Comparison of ENCODE assay signal across 18 cellular contexts in the genomic region with DNA sequence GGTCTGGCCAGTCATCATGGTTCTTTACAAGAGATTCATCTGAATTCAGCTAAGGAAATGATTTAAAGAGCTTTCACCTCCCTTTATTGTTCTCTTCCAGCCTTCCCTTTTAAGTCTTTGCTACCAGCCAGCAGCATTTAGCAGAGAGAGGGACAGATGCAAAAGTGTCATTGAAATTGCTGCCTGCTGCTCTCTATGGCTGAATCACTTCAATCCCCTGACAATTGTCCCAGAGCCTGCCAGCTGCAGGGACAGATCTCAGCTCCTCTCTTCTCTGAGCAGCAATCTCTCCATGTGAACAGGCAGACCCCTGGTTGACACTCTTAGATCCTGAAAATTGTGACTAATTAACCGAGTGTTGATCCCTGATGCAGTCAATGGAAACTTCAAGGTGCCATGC.
DNase-seq lines count a peak whose midpoint lies in the region; TF ChIP-seq lines count a peak whose summit lies in the region.
"Had no signal": no experiment of that assay in that cellular context is flagged by ENCODE, and none has a peak within 500 bp of the region (broad histone marks: within the 10 kb centered on the region; RNA-seq: fewer than 3 reads in every experiment).

No MANE protein-coding gene starts in this region.

- H3K27ac Mint-ChIP-seq in brain, result peak overlapping the region; percentile 53 to 93 (median 85)
- no peak overlapping the region for H3K27ac Mint-ChIP-seq in activated naive CD4-positive, alpha-beta T cell treated with anti-CD3 and anti-CD28 coated beads for 36 hours
- no peak overlapping the region for H3K27ac Mint-ChIP-seq in CD8-positive, alpha-beta memory T cell
- H3K27ac Mint-ChIP-seq: B cell, H9 had no signal

- peaks cover 39% of the 10 kb centered on the region for H3K4me1 Mint-ChIP-seq in brain
- H3K4me1 Mint-ChIP-seq in activated naive CD4-positive, alpha-beta T cell treated with anti-CD3 and anti-CD28 coated beads for 36 hours (ENCODE audit: low read depth), result no peaks in the 10 kb centered on the region
- no peaks in the 10 kb centered on the region for H3K4me1 Mint-ChIP-seq in CD8-positive, alpha-beta memory T cell
- H3K4me1 Mint-ChIP-seq: B cell had no signal

- no peak for TF ChIP-seq CTCF in brain (conservative IDR thresholded peaks at IDR 0.05)

- H3K4me3 Mint-ChIP-seq in brain, result peak overlapping the region in 2 of 5 experiments; percentile 7 to 9
- H3K4me3 Mint-ChIP-seq in activated naive CD4-positive, alpha-beta T cell treated with anti-CD3 and anti-CD28 coated beads for 36 hours, result no peak overlapping the region
- H3K4me3 Mint-ChIP-seq in CD8-positive, alpha-beta memory T cell, result no peak overlapping the region
- H3K4me3 Mint-ChIP-seq: B cell, H9 had no signal

- DNase-seq in NCI-H345 (lab: John Stamatoyannopoulos, UW) (peak; percentile 82), medulla oblongata (ENCODE audit: extremely low spot score) (peak; percentile 76), substantia nigra (lab: John Stamatoyannopoulos, UW) (peak in 36 of 49 donors; percentile 3 to 73 (median 26)), 8988T (no peak)
- no peak for DNase-seq in activated naive CD4-positive, alpha-beta T cell treated with anti-CD3 and anti-CD28 coated beads for 36 hours
- DNase-seq in CD8-positive, alpha-beta memory T cell, result no peak
- DNase-seq: activated CD4-positive, alpha-beta T cell treated with anti-CD3 and anti-CD28 coated beads for 4 hours; colonic mucosa; GDM1; H9; NCI-H2171; small intestine; stimulated activated CD4-positive, alpha-beta T cell treated with anti-CD3 and anti-CD28 coated beads, Interleukin-4, amount 100 ng/mL, for 4 hours; testis had no signal

- POLR2A ChIA-PET in CD8-positive, alpha-beta memory T cell (lab: Charles Lee), result no interaction called here

- intact Hi-C loops in activated naive CD4-positive, alpha-beta T cell treated with anti-CD3 and anti-CD28 coated beads for 36 hours (cut with micrococcal nuclease), result no loop called here

- H3K36me3 Mint-ChIP-seq in brain, result no peaks in the 10 kb centered on the region
- no peaks in the 10 kb centered on the region for H3K36me3 Mint-ChIP-seq in activated naive CD4-positive, alpha-beta T cell treated with anti-CD3 and anti-CD28 coated beads for 36 hours (ENCODE audit: low read depth)
- H3K36me3 Mint-ChIP-seq in CD8-positive, alpha-beta memory T cell, result no peaks in the 10 kb centered on the region

- no peaks in the 10 kb centered on the region for H3K27me3 ChIP-seq in CD8-positive, alpha-beta memory T cell (ENCODE audit: insufficient read depth, low read length, poor library complexity, severe bottlenecking)
- H3K27me3 ChIP-seq: colonic mucosa, testis had no signal

- CTCF ChIA-PET in activated naive CD4-positive, alpha-beta T cell treated with anti-CD3 and anti-CD28 coated beads for 36 hours (lab: Charles Lee), result no interaction called here
- CTCF ChIA-PET in CD8-positive, alpha-beta memory T cell (lab: Charles Lee), result no interaction called here

- no peaks in the 10 kb centered on the region for H3K9me3 Mint-ChIP-seq in brain
- H3K9me3 Mint-ChIP-seq in activated naive CD4-positive, alpha-beta T cell treated with anti-CD3 and anti-CD28 coated beads for 36 hours, result peaks cover 6% of the 10 kb centered on the region
- peaks cover 2 to 15% (median 8%) of the 10 kb centered on the region in 5 donors for H3K9me3 Mint-ChIP-seq in CD8-positive, alpha-beta memory T cell
- H3K9me3 Mint-ChIP-seq: H9 had no signal

- H3K4me1 ChIP-seq in CD8-positive, alpha-beta memory T cell (ENCODE audit: insufficient read depth, low read length), result no peaks in the 10 kb centered on the region
- H3K4me1 ChIP-seq: colonic mucosa, parathyroid adenoma, testis had no signal

- H3K9me3 ChIP-seq in CD8-positive, alpha-beta memory T cell (ENCODE audit: low read length), result no peaks in the 10 kb centered on the region
- H3K9me3 ChIP-seq: colonic mucosa, testis had no signal

- H3K27me3 Mint-ChIP-seq in brain, result no peaks in the 10 kb centered on the region
- no peaks in the 10 kb centered on the region for H3K27me3 Mint-ChIP-seq in activated naive CD4-positive, alpha-beta T cell treated with anti-CD3 and anti-CD28 coated beads for 36 hours (ENCODE audit: low read depth)
- no peaks in the 10 kb centered on the region for H3K27me3 Mint-ChIP-seq in CD8-positive, alpha-beta memory T cell
- H3K27me3 Mint-ChIP-seq: B cell had no signal

- no peaks in the 10 kb centered on the region for H3K36me3 ChIP-seq in CD8-positive, alpha-beta memory T cell (ENCODE audit: insufficient read depth, low read length)
- H3K36me3 ChIP-seq: colonic mucosa had no signal

- no peak overlapping the region for H3K4me3 ChIP-seq in CD8-positive, alpha-beta memory T cell (ENCODE audit: low read length)
- H3K4me3 ChIP-seq: colonic mucosa, K562, testis had no signal

- H3K27ac ChIP-seq in substantia nigra (ENCODE audit: low read depth, low read length, poor library complexity, severe bottlenecking), result peak overlapping the region; percentile 87
- H3K27ac ChIP-seq in CD8-positive, alpha-beta memory T cell (ENCODE audit: low read depth, low read length), result no peak overlapping the region
- H3K27ac ChIP-seq: colonic mucosa, parathyroid adenoma, testis had no signal

Comparison
In these comparisons a context has a peak if more than half of its experiments do, and no peak if none do; other contexts are left out.
1. DNase-seq: peak in NCI-H345 (single experiment), medulla oblongata (single experiment) and substantia nigra (36 of 49); none in 8988T (single experiment), activated naive CD4-positive, alpha-beta T cell treated with anti-CD3 and anti-CD28 coated beads for 36 hours (single experiment) and CD8-positive, alpha-beta memory T cell (0 of 5).
2. H3K27ac Mint-ChIP-seq: peak in brain (5 of 5); none in activated naive CD4-positive, alpha-beta T cell treated with anti-CD3 and anti-CD28 coated beads for 36 hours (single experiment) and CD8-positive, alpha-beta memory T cell (0 of 8).